Comparison of ENCODE assay signal across 10 cellular contexts in the genomic region with DNA sequence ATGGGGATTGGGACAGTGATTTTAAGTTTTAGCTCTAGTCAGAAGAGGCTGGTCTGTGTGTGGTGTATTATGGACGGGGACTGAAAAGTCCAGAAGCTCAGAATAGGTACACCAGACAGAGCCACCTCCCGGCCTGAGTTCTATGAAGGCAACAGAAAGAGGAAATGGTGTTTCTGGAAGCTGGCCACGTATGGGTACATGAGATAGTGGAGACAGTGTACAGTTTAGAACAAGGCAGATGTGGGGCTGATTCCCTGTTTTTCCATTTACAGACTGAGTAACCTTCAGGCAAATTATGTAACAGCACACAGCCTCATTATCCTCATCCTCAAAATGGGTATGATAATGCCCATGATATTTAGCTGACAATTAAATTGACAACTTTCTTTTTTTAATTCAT. TPM values are rescaled to one million over a fixed set of nuclear protein-coding genes. Genes with fewer than 3 reads are reported as not detected.
DNase-seq lines count a peak whose midpoint lies in the region; ATAC-seq and TF ChIP-seq lines count a peak whose summit lies in the region.
"Had no signal": no experiment of that assay in that cellular context is flagged by ENCODE, and none has a peak within 500 bp of the region (broad histone marks: within the 10 kb centered on the region; RNA-seq: fewer than 3 reads in every experiment).

No MANE protein-coding gene starts in this region.

- peaks cover 13% of the 10 kb centered on the region for H3K27me3 Mint-ChIP-seq in activated CD4-positive, alpha-beta T cell treated with anti-CD3 and anti-CD28 coated beads, Interleukin-2, amount 10 ng/mL, durations not matched to agents 24 days and 14 days
- peaks cover 6% of the 10 kb centered on the region for H3K27me3 Mint-ChIP-seq in T-helper 17 cell

- peaks cover 3 to 12% of the 10 kb centered on the region in 2 donors for H3K36me3 ChIP-seq in stomach smooth muscle (ENCODE audit: control insufficient read depth in 2 of 2, insufficient read depth in 2 of 2, low read length in 2 of 2)

- H3K9me3 ChIP-seq in T-helper 17 cell (ENCODE audit: control insufficient read depth, low read length, poor library complexity, severe bottlenecking) (no peaks in the 10 kb centered on the region), stomach smooth muscle (ENCODE audit: control insufficient read depth in 2 of 2, low read length in 2 of 2) (no peaks in the 10 kb centered on the region)

- H3K27ac ChIP-seq in stomach smooth muscle (ENCODE audit: low read length) = no peak overlapping the region

- no peaks in the 10 kb centered on the region for H3K27me3 ChIP-seq in stomach smooth muscle (ENCODE audit: control insufficient read depth in 1 of 2, insufficient read depth in 2 of 2, low read length in 2 of 2)

- no peak overlapping the region for H3K9ac ChIP-seq in stomach smooth muscle (ENCODE audit: low read length in 2 of 2)

- DNase-seq in activated CD4-positive, alpha-beta T cell treated with anti-CD3 and anti-CD28 coated beads, Interleukin-2, amount 10 ng/mL, durations not matched to agents 24 days and 14 days = no peak
- DNase-seq in activated CD4-positive, alpha-beta T cell treated with anti-CD3 and anti-CD28 coated beads, Interleukin-2, amount 50 U/mL, for 4 hours = no peak
- DNase-seq in T-helper 17 cell (no peak), foreskin fibroblast (no peak), activated gamma-delta T cell treated with Interleukin-2 at 50 U/mL for 16 hours (no peak)
- DNase-seq: hippocampal formation had no signal

- intact Hi-C loops in activated CD4-positive, alpha-beta T cell treated with anti-CD3 and anti-CD28 coated beads, Interleukin-2, amount 10 ng/mL, durations not matched to agents 24 days and 14 days (cut with micrococcal nuclease) = no loop called here

- peaks cover 21% of the 10 kb centered on the region for H3K4me1 Mint-ChIP-seq in activated CD4-positive, alpha-beta T cell treated with anti-CD3 and anti-CD28 coated beads, Interleukin-2, amount 10 ng/mL, durations not matched to agents 24 days and 14 days
- H3K4me1 Mint-ChIP-seq in T-helper 17 cell = peaks cover 20% of the 10 kb centered on the region

- ATAC-seq in T-helper 17 cell (no peak), GM19463 (IDR thresholded peaks at IDR 0.05; ENCODE audit: unreplicated experiment) (no peak), GM18861 (IDR thresholded peaks at IDR 0.05; ENCODE audit: unreplicated experiment) (no peak)

- H3K9me3 Mint-ChIP-seq in activated CD4-positive, alpha-beta T cell treated with anti-CD3 and anti-CD28 coated beads, Interleukin-2, amount 10 ng/mL, durations not matched to agents 24 days and 14 days = peaks cover 18% of the 10 kb centered on the region

- peak overlapping the region; percentile 73 for H3K4me3 ChIP-seq in foreskin fibroblast (ENCODE audit: low read depth in 1 of 2, low read length in 2 of 2)
- H3K4me3 ChIP-seq in stomach smooth muscle (ENCODE audit: low read length in 2 of 2) = peak overlapping the region; percentile 88 to 89

- H3K4me3 Mint-ChIP-seq in activated CD4-positive, alpha-beta T cell treated with anti-CD3 and anti-CD28 coated beads, Interleukin-2, amount 10 ng/mL, durations not matched to agents 24 days and 14 days = peak overlapping the region; percentile 92
- H3K4me3 Mint-ChIP-seq in T-helper 17 cell = peak overlapping the region; percentile 95

- TF ChIP-seq CTCF in foreskin fibroblast (IDR thresholded peaks at IDR 0.05; ENCODE audit: low read depth, low read length) = no peak

- peaks cover 33% of the 10 kb centered on the region for H3K36me3 Mint-ChIP-seq in activated CD4-positive, alpha-beta T cell treated with anti-CD3 and anti-CD28 coated beads, Interleukin-2, amount 10 ng/mL, durations not matched to agents 24 days and 14 days (ENCODE audit: low read depth)
- no peaks in the 10 kb centered on the region for H3K36me3 Mint-ChIP-seq in T-helper 17 cell (ENCODE audit: low read depth)

- H3K4me1 ChIP-seq in stomach smooth muscle (ENCODE audit: control insufficient read depth, insufficient read depth, low read length) = peaks cover 11% of the 10 kb centered on the region

- H3K27ac Mint-ChIP-seq in activated CD4-positive, alpha-beta T cell treated with anti-CD3 and anti-CD28 coated beads, Interleukin-2, amount 10 ng/mL, durations not matched to agents 24 days and 14 days = no peak overlapping the region
- no peak overlapping the region for H3K27ac Mint-ChIP-seq in T-helper 17 cell

RNA-seq across cellular contexts. Expression of gene ZNF175, which starts 1.3 kb away (rescaled TPM):
- total RNA-seq in activated CD4-positive, alpha-beta T cell treated with anti-CD3 and anti-CD28 coated beads, Interleukin-2, amount 10 ng/mL, durations not matched to agents 24 days and 14 days = 8.5 and 10.2 TPM in 2 replicates
- total RNA-seq in T-helper 17 cell = 1 to 10 TPM; 4.5 to 5.1 TPM

RNA-seq across cellular contexts. Expression of gene SIGLEC6, which starts 40.9 kb away (rescaled TPM):
- total RNA-seq in activated CD4-positive, alpha-beta T cell treated with anti-CD3 and anti-CD28 coated beads, Interleukin-2, amount 10 ng/mL, durations not matched to agents 24 days and 14 days = 0.91 and 0.95 TPM in 2 replicates
- total RNA-seq in T-helper 17 cell = under 1 TPM in 1 of 2 donors, not detected in 1; 0.80 TPM

RNA-seq across cellular contexts. Expression of gene SIGLEC5, which starts 57.8 kb away (rescaled TPM):
- not detected in 2 replicates for total RNA-seq in activated CD4-positive, alpha-beta T cell treated with anti-CD3 and anti-CD28 coated beads, Interleukin-2, amount 10 ng/mL, durations not matched to agents 24 days and 14 days
- under 1 TPM in 1 of 2 donors, not detected in 1; 0.37 TPM for total RNA-seq in T-helper 17 cell
- total RNA-seq: T-helper 1 cell treated with Interleukin-12 subunit alpha and Interleukin-12 subunit beta and Interleukin-4 antibody, amounts not matched to agents 30 ng/mL and 1 ng/mL, for 36 hours had no signal
